Comparison of ENCODE assay signal across 26 cellular contexts in the genomic region with DNA sequence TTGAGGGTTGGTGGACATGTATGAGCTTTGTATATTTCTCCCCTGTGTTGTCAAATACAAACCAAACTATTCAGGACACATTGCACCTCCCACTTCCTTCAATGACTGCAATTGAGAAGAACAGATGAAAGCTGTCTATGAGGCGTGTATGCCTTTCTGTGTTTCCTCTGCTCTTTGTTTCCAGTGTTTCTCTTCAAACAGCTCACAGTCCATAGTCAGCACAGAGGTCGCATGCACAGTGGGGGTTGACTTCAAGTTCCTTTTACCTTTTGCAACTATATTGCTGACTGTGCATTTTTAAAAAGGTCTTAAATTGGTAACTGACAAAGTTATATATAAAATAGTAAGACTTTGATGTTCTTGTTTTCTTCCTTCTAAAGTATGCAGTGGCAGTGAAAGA.
"Had no signal": no experiment of that assay in that cellular context is flagged by ENCODE, and none has a peak within 500 bp of the region (broad histone marks: within the 10 kb centered on the region; RNA-seq: fewer than 3 reads in every experiment).

No MANE protein-coding gene starts in this region.

- H3K27ac Mint-ChIP-seq: activated CD8-positive, alpha-beta T cell treated with anti-CD3 and anti-CD28 coated beads, Interleukin-2, amount 10 ng/mL, durations not matched to agents 7 days and 5 days; activated naive CD8-positive, alpha-beta T cell treated with anti-CD3 and anti-CD28 coated beads, Interleukin-2, amount 50 U/mL, for 24 hours; activated T-helper 1 cell treated with anti-CD3 and anti-CD28 coated beads, Interleukin-12 subunit alpha, Interleukin-12 subunit beta, Interleukin-2, Interleukin-4 antibody, amounts not matched to agents 30 ng/mL and 10 ng/mL and 1 ng/mL, durations not matched to agents 14 hours and 24 hours and 36 hours; endodermal cell; mesothelial cell of epicardium; naive thymus-derived CD8-positive, alpha-beta T cell; progenitor cell of endocrine pancreas had no signal

- H3K27me3 ChIP-seq: heart right ventricle, testis had no signal

- H3K4me3 ChIP-seq: coronary artery, heart right ventricle, testis had no signal

- H3K36me3 Mint-ChIP-seq: mesothelial cell of epicardium had no signal

- FAIRE-seq: kidney, TTC549 had no signal

- H3K36me3 ChIP-seq: heart right ventricle, WERI-Rb-1 had no signal

- H3K4me1 Mint-ChIP-seq: activated naive CD8-positive, alpha-beta T cell treated with anti-CD3 and anti-CD28 coated beads, Interleukin-2, amount 50 U/mL, for 24 hours; endodermal cell; naive thymus-derived CD8-positive, alpha-beta T cell had no signal

- ATAC-seq: activated CD8-positive, alpha-beta T cell treated with anti-CD3 and anti-CD28 coated beads, Interleukin-2, amount 10 ng/mL, durations not matched to agents 7 days and 5 days; activated naive CD8-positive, alpha-beta T cell treated with anti-CD3 and anti-CD28 coated beads, Interleukin-2, amount 50 U/mL, for 24 hours; heart right ventricle; left ventricle myocardium superior; naive thymus-derived CD8-positive, alpha-beta T cell had no signal

- H3K27me3 Mint-ChIP-seq: activated naive CD8-positive, alpha-beta T cell treated with anti-CD3 and anti-CD28 coated beads, Interleukin-2, amount 50 U/mL, for 24 hours; progenitor cell of endocrine pancreas had no signal

- H3K27ac ChIP-seq: coronary artery, epithelial cell of prostate, heart right ventricle, testis, WERI-Rb-1 had no signal

- H3K9me3 ChIP-seq: testis had no signal

- H3K4me3 Mint-ChIP-seq: activated CD8-positive, alpha-beta T cell treated with anti-CD3 and anti-CD28 coated beads, Interleukin-2, amount 10 ng/mL, durations not matched to agents 7 days and 5 days; activated naive CD8-positive, alpha-beta T cell treated with anti-CD3 and anti-CD28 coated beads, Interleukin-2, amount 50 U/mL, for 24 hours; activated T-helper 1 cell treated with anti-CD3 and anti-CD28 coated beads, Interleukin-12 subunit alpha, Interleukin-12 subunit beta, Interleukin-2, Interleukin-4 antibody, amounts not matched to agents 30 ng/mL and 10 ng/mL and 1 ng/mL, durations not matched to agents 14 hours and 24 hours and 36 hours; endodermal cell; mesothelial cell of epicardium; naive thymus-derived CD8-positive, alpha-beta T cell had no signal

- DNase-seq: activated CD4-positive, alpha-beta T cell treated with anti-CD3 and anti-CD28 coated beads for 1 hour; activated CD4-positive, alpha-beta T cell treated with anti-CD3 and anti-CD28 coated beads, Interleukin-2, amount 50 U/mL, for 1 hour; activated CD8-positive, alpha-beta T cell treated with anti-CD3 and anti-CD28 coated beads, Interleukin-2, amount 10 ng/mL, durations not matched to agents 7 days and 5 days; activated gamma-delta T cell; activated naive CD4-positive, alpha-beta T cell treated with anti-CD3 and anti-CD28 coated beads, Interleukin-2, amount 50 U/mL, for 16 hours; activated naive CD8-positive, alpha-beta T cell treated with anti-CD3 and anti-CD28 coated beads, Interleukin-2, amount 50 U/mL, for 24 hours; cerebellar nuclear complex; endodermal cell; heart right ventricle; kidney; left ventricle myocardium superior; mammary epithelial cell; naive thymus-derived CD8-positive, alpha-beta T cell; retina; stimulated activated CD4-positive, alpha-beta T cell treated with anti-CD3 and anti-CD28 coated beads, Interleukin-2, amount 100 ng/mL, for 48 hours; stimulated activated CD8-positive, alpha-beta memory T cell treated with anti-CD3 and anti-CD28 coated beads, Interleukin-4, amount 100 ng/mL, for 48 hours; stimulated activated naive CD4-positive, alpha-beta T cell; testis; trophoblast cell; WERI-Rb-1 had no signal

- H3K4me1 ChIP-seq: heart right ventricle, testis had no signal
